8 cellular contexts compared by ENCODE assay signal in the genomic region with DNA sequence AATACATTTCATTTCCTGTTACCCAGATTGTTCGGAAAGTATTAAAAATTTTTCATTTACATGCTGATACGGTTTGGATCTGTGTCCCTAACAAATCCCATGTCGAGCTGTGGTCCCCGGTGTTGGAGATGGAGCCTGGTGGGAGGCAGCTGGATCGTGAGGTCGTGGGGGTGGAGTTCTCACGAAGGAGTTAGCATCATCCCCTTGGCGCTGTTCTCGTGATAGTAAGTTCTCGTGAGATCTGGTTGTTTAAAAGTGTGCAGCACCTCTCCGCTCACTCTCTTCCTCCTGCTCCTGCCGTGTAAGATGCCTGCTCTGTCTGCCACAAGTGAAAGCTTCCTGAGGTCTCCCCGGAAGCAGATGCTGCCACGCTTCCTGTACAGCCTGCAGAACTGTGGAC. TPM values are rescaled to one million over a fixed set of nuclear protein-coding genes. Genes with fewer than 3 reads are reported as not detected.
"Had no signal": no experiment of that assay in that cellular context is flagged by ENCODE, and none has a peak within 500 bp of the region (broad histone marks: within the 10 kb centered on the region; RNA-seq: fewer than 3 reads in every experiment).

No MANE protein-coding gene starts in this region.

- DNase-seq: GM23248, GOT3, H7, HCEC 1CT, KG1 had no signal

- H3K27ac ChIP-seq: GM23248 had no signal

- H3K27ac Mint-ChIP-seq: IgD-negative memory B cell had no signal

- H3K4me3 Mint-ChIP-seq: IgD-negative memory B cell had no signal

- H2AFZ ChIP-seq: GM23248 had no signal

- H3K4me3 ChIP-seq: GM23248 had no signal

- H3K4me1 Mint-ChIP-seq: IgD-negative memory B cell had no signal

- H3K9me3 Mint-ChIP-seq: IgD-negative memory B cell had no signal

- H3K36me3 Mint-ChIP-seq: IgD-negative memory B cell had no signal

- FAIRE-seq: HTR-8/SVneo had no signal

- H3K9ac ChIP-seq: GM23248 had no signal

RNA-seq across cellular contexts. Expression of gene PLEKHS1, which starts 30.9 kb away (rescaled TPM):
- total RNA-seq: GM23248, H7, HT-29 had no signal
- polyA plus RNA-seq: GM23248, IgD-negative memory B cell had no signal
